Comparison of ENCODE assay signal across 35 cellular contexts in the genomic region with DNA sequence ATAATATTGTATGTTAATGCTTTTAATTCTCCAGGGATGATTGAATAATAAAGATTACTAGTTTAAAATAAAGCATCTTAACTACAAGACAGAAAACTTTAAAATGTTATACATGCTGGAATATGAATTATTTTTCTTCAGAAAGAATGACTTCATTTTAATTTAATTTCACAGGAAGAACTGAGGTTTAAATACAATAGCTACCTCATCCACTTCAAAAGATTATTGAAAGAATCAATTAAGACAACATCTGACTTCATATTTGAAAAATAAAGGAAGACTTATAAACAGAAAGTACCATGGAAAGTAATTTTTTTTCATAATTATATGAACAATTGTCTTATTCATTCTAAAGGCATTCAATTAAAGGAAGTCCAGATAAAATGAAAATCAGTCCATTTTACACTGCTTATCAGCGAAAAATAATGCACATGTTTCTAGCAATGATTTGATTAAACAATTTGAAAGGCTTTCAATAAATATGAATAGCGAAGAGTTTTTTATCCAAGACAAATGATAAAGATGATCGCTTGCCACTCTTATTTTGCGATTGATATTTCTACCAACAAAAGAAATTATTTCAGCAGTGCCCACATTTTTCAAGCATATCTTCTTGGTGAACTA.
"Had no signal": no experiment of that assay in that cellular context is flagged by ENCODE, and none has a peak within 500 bp of the region (broad histone marks: within the 10 kb centered on the region; RNA-seq: fewer than 3 reads in every experiment).

No MANE protein-coding gene starts in this region.

- H3K27ac ChIP-seq: KMS-11 had no signal

- DNase-seq: Karpas-422, Kasumi-1, MG63, MM.1S, MV-4-11, NCI-H1048, NCI-H1092, NCI-H1092 treated with DMSO at 0.1 percent for 48 hours, NCI-H1105, NCI-H1105 treated with DMSO at 0.1 percent for 48 hours, NCI-H1417, NCI-H1417 treated with DMSO at 0.1 percent for 48 hours, NCI-H1436, NCI-H1436 treated with DMSO at 0.1 percent for 48 hours, NCI-H146, NCI-H1694, NCI-H1694 treated with DMSO at 0.1 percent for 48 hours, NCI-H187, NCI-H187 treated with DMSO at 0.1 percent for 48 hours, NCI-H1930, NCI-H2029, NCI-H2029 treated with DMSO at 0.1 percent for 48 hours, NCI-H2081, NCI-H2081 treated with DMSO at 0.1 percent for 48 hours, NCI-H2107, NCI-H2171, NCI-H2171 treated with DMSO at 0.1 percent for 48 hours, NCI-H2227 treated with DMSO at 0.1 percent for 48 hours, NCI-H226, NCI-H345, NCI-H446, NCI-H446 treated with DMSO at 0.1 percent for 48 hours, NCI-H510A, NCI-H510A treated with DMSO at 0.1 percent for 48 hours had no signal

- H3K9ac ChIP-seq: KMS-11 had no signal

- H3K4me2 ChIP-seq: KMS-11 had no signal

- H3K9me3 ChIP-seq: MG63 had no signal

- H3K36me3 ChIP-seq: MG63 had no signal

- H3K4me3 ChIP-seq: MG63 had no signal

- H3K27me3 ChIP-seq: MG63 had no signal
